ENCODE assay signal across 1 cellular context in genomic region chr6:45553730-45554344, GRCh38.
TF ChIP-seq lines count a peak whose summit lies in the region.

No MANE protein-coding gene starts in this region.

TF ChIP-seq in K562, 482 proteins besides CTCF, POLR2A, EP300 and RAD21 (continued from another document):
- TF ChIP-seq HBP1 (CRISPR knock-in tag; IDR thresholded peaks at IDR 0.05) (0 out of 2 replicates have a peak, but pooled peaks have one; percentile 28), SIN3A (IDR thresholded peaks at IDR 0.05; ENCODE audit: borderline replicate concordance in 2 of 2, control insufficient read depth in 1 of 2, low read depth in 2 of 2, low read length in 2 of 2) (no peak), KDM1A (IDR thresholded peaks at IDR 0.05) (0 out of 4 replicates have a peak, but pooled peaks of 1 of the 2 experiments have one; percentile 16)
TF ChIP-seq in K562: peak in this region for 6.
